ENCODE assay signal across 19 cellular contexts in genomic region chr7:129676017-129676897, GRCh38.
"Had no signal": no experiment of that assay in that cellular context is flagged by ENCODE, and none has a peak within 500 bp of the region (broad histone marks: within the 10 kb centered on the region; RNA-seq: fewer than 3 reads in every experiment).

No MANE protein-coding gene starts in this region.

- H3K27ac ChIP-seq: breast epithelium, colonic mucosa, ovary, right lobe of liver, thoracic aorta had no signal

- H3K4me1 ChIP-seq: breast epithelium, colonic mucosa, right lobe of liver had no signal

- FAIRE-seq: frontal cortex, islet of Langerhans, TTC549, urothelium cell line had no signal

- DNase-seq: activated B cell treated with CpG ODN at 0.5 μM for 24 hours; activated CD4-positive, alpha-beta T cell treated with anti-CD3 and anti-CD28 coated beads, Interleukin-2, amount 50 U/mL, for 1 hour; activated CD8-positive, alpha-beta T cell treated with anti-CD3 and anti-CD28 coated beads for 36 hours; activated naive CD8-positive, alpha-beta T cell treated with anti-CD3 and anti-CD28 coated beads, Interleukin-2, amount 50 U/mL, for 24 hours; activated T-cell treated with anti-CD3 and anti-CD28 coated beads, Interleukin-2, amount 50 U/mL, for 4 hours; colonic mucosa; effector CD8-positive, alpha-beta T cell; left ventricle myocardium superior; mucosa of descending colon; ovary; right lobe of liver; stimulated activated CD4-positive, alpha-beta T cell treated with anti-CD3 and anti-CD28 coated beads, Interleukin-2, amount 100 ng/mL, for 48 hours; stimulated activated naive CD4-positive, alpha-beta T cell treated with Interleukin-2 at 50 U/mL for 16 hours had no signal

- H3K27me3 ChIP-seq: breast epithelium, colonic mucosa, ovary, right lobe of liver had no signal

- H3K9me3 ChIP-seq: colonic mucosa, ovary, right lobe of liver, thoracic aorta had no signal

- H3K4me3 ChIP-seq: breast epithelium, colonic mucosa, mucosa of descending colon, ovary, right lobe of liver, thoracic aorta had no signal

- H3K36me3 ChIP-seq: ovary had no signal
